Comparison of ENCODE assay signal across 2 cellular contexts in the genomic region with DNA sequence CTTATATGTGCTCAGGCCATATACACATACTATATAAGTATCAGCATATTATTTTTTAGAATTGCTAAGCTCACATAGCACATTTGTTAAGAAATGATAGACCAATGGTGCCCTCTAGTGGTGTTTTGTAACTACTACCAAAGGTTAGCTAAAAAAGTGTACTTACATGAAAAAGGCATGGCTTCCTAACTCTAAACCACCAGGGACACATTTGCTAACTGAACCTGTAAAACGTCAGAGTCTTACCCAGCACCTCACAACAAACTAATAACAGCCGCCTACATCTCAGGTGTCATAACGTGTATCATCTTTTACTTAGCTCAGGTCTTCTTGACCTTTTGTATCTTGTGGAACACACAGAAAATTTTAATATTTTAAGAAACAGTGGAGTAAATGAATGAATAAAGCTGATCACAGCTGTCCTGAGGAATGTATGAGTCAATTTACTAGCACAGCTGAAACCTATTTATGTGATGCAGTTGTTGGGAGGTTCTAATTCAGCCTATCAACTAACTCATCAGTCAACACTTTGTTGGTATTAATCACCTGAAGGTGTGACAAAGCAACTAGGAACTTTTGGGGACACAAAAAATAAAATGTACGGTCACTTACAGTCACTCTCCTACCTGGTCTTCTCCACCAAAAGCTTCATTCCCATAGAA.
TF ChIP-seq lines count a peak whose summit lies in the region.

No MANE protein-coding gene starts in this region.

TF ChIP-seq in GM23338, 12 proteins besides CTCF, POLR2A, EP300 and RAD21 (continued from another document and continues in another):
- TF ChIP-seq, protein P1, sequence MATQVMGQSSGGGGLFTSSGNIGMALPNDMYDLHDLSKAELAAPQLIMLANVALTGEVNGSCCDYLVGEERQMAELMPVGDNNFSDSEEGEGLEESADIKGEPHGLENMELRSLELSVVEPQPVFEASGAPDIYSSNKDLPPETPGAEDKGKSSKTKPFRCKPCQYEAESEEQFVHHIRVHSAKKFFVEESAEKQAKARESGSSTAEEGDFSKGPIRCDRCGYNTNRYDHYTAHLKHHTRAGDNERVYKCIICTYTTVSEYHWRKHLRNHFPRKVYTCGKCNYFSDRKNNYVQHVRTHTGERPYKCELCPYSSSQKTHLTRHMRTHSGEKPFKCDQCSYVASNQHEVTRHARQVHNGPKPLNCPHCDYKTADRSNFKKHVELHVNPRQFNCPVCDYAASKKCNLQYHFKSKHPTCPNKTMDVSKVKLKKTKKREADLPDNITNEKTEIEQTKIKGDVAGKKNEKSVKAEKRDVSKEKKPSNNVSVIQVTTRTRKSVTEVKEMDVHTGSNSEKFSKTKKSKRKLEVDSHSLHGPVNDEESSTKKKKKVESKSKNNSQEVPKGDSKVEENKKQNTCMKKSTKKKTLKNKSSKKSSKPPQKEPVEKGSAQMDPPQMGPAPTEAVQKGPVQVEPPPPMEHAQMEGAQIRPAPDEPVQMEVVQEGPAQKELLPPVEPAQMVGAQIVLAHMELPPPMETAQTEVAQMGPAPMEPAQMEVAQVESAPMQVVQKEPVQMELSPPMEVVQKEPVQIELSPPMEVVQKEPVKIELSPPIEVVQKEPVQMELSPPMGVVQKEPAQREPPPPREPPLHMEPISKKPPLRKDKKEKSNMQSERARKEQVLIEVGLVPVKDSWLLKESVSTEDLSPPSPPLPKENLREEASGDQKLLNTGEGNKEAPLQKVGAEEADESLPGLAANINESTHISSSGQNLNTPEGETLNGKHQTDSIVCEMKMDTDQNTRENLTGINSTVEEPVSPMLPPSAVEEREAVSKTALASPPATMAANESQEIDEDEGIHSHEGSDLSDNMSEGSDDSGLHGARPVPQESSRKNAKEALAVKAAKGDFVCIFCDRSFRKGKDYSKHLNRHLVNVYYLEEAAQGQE (IDR thresholded peaks at IDR 0.05; ENCODE audit: unreplicated experiment): no peak
- TF ChIP-seq, protein P2, sequence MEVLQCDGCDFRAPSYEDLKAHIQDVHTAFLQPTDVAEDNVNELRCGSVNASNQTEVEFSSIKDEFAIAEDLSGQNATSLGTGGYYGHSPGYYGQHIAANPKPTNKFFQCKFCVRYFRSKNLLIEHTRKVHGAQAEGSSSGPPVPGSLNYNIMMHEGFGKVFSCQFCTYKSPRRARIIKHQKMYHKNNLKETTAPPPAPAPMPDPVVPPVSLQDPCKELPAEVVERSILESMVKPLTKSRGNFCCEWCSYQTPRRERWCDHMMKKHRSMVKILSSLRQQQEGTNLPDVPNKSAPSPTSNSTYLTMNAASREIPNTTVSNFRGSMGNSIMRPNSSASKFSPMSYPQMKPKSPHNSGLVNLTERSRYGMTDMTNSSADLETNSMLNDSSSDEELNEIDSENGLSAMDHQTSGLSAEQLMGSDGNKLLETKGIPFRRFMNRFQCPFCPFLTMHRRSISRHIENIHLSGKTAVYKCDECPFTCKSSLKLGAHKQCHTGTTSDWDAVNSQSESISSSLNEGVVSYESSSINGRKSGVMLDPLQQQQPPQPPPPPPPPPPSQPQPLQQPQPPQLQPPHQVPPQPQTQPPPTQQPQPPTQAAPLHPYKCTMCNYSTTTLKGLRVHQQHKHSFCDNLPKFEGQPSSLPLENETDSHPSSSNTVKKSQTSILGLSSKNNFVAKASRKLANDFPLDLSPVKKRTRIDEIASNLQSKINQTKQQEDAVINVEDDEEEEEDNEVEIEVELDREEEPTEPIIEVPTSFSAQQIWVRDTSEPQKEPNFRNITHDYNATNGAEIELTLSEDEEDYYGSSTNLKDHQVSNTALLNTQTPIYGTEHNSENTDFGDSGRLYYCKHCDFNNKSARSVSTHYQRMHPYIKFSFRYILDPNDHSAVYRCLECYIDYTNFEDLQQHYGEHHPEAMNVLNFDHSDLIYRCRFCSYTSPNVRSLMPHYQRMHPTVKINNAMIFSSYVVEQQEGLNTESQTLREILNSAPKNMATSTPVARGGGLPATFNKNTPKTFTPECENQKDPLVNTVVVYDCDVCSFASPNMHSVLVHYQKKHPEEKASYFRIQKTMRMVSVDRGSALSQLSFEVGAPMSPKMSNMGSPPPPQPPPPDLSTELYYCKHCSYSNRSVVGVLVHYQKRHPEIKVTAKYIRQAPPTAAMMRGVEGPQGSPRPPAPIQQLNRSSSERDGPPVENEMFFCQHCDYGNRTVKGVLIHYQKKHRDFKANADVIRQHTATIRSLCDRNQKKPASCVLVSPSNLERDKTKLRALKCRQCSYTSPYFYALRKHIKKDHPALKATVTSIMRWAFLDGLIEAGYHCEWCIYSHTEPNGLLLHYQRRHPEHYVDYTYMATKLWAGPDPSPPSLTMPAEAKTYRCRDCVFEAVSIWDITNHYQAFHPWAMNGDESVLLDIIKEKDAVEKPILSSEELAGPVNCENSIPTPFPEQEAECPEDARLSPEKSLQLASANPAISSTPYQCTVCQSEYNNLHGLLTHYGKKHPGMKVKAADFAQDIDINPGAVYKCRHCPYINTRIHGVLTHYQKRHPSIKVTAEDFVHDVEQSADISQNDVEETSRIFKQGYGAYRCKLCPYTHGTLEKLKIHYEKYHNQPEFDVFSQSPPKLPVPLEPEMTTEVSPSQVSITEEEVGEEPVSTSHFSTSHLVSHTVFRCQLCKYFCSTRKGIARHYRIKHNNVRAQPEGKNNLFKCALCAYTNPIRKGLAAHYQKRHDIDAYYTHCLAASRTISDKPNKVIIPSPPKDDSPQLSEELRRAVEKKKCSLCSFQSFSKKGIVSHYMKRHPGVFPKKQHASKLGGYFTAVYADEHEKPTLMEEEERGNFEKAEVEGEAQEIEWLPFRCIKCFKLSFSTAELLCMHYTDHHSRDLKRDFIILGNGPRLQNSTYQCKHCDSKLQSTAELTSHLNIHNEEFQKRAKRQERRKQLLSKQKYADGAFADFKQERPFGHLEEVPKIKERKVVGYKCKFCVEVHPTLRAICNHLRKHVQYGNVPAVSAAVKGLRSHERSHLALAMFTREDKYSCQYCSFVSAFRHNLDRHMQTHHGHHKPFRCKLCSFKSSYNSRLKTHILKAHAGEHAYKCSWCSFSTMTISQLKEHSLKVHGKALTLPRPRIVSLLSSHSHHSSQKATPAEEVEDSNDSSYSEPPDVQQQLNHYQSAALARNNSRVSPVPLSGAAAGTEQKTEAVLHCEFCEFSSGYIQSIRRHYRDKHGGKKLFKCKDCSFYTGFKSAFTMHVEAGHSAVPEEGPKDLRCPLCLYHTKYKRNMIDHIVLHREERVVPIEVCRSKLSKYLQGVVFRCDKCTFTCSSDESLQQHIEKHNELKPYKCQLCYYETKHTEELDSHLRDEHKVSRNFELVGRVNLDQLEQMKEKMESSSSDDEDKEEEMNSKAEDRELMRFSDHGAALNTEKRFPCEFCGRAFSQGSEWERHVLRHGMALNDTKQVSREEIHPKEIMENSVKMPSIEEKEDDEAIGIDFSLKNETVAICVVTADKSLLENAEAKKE (CRISPR knock-in tag; IDR thresholded peaks at IDR 0.05): no peak
- TF ChIP-seq ZNF114 (CRISPR knock-in tag; IDR thresholded peaks at IDR 0.05): no peak
- no peak for TF ChIP-seq CREB1 (CRISPR knock-in tag; IDR thresholded peaks at IDR 0.05; ENCODE audit: low read depth)
- TF ChIP-seq STAT1 (IDR thresholded peaks at IDR 0.05; ENCODE audit: unreplicated experiment): no peak
- no peak for TF ChIP-seq NANOG (IDR thresholded peaks at IDR 0.05; ENCODE audit: borderline replicate concordance)
- TF ChIP-seq EZH2 (IDR thresholded peaks at IDR 0.05; ENCODE audit: low read depth, unreplicated experiment): no peak
- TF ChIP-seq ETS1 (IDR thresholded peaks at IDR 0.05): no peak

TF ChIP-seq in HepG2, 621 proteins besides CTCF, POLR2A, EP300 and RAD21 (continued from another document and continues in another):
- TF ChIP-seq NFAT5 (CRISPR knock-in tag; IDR thresholded peaks at IDR 0.05): no peak
- TF ChIP-seq ZNF333 (CRISPR knock-in tag; IDR thresholded peaks at IDR 0.05; ENCODE audit: borderline replicate concordance): no peak
- TF ChIP-seq, protein P3, sequence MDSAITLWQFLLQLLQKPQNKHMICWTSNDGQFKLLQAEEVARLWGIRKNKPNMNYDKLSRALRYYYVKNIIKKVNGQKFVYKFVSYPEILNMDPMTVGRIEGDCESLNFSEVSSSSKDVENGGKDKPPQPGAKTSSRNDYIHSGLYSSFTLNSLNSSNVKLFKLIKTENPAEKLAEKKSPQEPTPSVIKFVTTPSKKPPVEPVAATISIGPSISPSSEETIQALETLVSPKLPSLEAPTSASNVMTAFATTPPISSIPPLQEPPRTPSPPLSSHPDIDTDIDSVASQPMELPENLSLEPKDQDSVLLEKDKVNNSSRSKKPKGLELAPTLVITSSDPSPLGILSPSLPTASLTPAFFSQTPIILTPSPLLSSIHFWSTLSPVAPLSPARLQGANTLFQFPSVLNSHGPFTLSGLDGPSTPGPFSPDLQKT (CRISPR knock-in tag; IDR thresholded peaks at IDR 0.05; ENCODE audit: borderline replicate concordance): no peak
- no peak for TF ChIP-seq JUNB (CRISPR knock-in tag; IDR thresholded peaks at IDR 0.05; ENCODE audit: borderline replicate concordance)
- TF ChIP-seq ZNF230 (CRISPR knock-in tag; IDR thresholded peaks at IDR 0.05): no peak
- TF ChIP-seq, protein P4, sequence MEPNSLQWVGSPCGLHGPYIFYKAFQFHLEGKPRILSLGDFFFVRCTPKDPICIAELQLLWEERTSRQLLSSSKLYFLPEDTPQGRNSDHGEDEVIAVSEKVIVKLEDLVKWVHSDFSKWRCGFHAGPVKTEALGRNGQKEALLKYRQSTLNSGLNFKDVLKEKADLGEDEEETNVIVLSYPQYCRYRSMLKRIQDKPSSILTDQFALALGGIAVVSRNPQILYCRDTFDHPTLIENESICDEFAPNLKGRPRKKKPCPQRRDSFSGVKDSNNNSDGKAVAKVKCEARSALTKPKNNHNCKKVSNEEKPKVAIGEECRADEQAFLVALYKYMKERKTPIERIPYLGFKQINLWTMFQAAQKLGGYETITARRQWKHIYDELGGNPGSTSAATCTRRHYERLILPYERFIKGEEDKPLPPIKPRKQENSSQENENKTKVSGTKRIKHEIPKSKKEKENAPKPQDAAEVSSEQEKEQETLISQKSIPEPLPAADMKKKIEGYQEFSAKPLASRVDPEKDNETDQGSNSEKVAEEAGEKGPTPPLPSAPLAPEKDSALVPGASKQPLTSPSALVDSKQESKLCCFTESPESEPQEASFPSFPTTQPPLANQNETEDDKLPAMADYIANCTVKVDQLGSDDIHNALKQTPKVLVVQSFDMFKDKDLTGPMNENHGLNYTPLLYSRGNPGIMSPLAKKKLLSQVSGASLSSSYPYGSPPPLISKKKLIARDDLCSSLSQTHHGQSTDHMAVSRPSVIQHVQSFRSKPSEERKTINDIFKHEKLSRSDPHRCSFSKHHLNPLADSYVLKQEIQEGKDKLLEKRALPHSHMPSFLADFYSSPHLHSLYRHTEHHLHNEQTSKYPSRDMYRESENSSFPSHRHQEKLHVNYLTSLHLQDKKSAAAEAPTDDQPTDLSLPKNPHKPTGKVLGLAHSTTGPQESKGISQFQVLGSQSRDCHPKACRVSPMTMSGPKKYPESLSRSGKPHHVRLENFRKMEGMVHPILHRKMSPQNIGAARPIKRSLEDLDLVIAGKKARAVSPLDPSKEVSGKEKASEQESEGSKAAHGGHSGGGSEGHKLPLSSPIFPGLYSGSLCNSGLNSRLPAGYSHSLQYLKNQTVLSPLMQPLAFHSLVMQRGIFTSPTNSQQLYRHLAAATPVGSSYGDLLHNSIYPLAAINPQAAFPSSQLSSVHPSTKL (CRISPR knock-in tag; IDR thresholded peaks at IDR 0.05): peak; percentile 26; the same call in 1 of the 2 replicates
- TF ChIP-seq ZNF674 (CRISPR knock-in tag; IDR thresholded peaks at IDR 0.05; ENCODE audit: low read depth): no peak
- TF ChIP-seq GATAD2A (CRISPR knock-in tag; IDR thresholded peaks at IDR 0.05): peak; percentile 48
- TF ChIP-seq IRX3 (CRISPR knock-in tag; IDR thresholded peaks at IDR 0.05; ENCODE audit: borderline replicate concordance, low read depth): no peak
- TF ChIP-seq ZKSCAN8 (CRISPR knock-in tag; IDR thresholded peaks at IDR 0.05; ENCODE audit: borderline replicate concordance): no peak
- peak; percentile 33; the same call in 1 of the 2 replicates for TF ChIP-seq MAFF (IDR thresholded peaks at IDR 0.05; ENCODE audit: low read depth, low read length)
- TF ChIP-seq ZNF260 (CRISPR knock-in tag; IDR thresholded peaks at IDR 0.05; ENCODE audit: borderline replicate concordance, low read depth): no peak
- no peak for TF ChIP-seq POLR2AphosphoS5 (IDR thresholded peaks at IDR 0.05; ENCODE audit: low read depth, low read length)
- no peak for TF ChIP-seq CREB1 (IDR thresholded peaks at IDR 0.05)
- 0 out of 2 replicates have a peak, but pooled peaks have one; percentile 12 for TF ChIP-seq CREB1 (CRISPR knock-in tag; IDR thresholded peaks at IDR 0.05)
- no peak for TF ChIP-seq ZNF317 (CRISPR knock-in tag; IDR thresholded peaks at IDR 0.05)
- no peak for TF ChIP-seq LBX2 (CRISPR knock-in tag; IDR thresholded peaks at IDR 0.05; ENCODE audit: borderline replicate concordance)
- no peak for TF ChIP-seq ZNF431 (CRISPR knock-in tag; IDR thresholded peaks at IDR 0.05; ENCODE audit: borderline replicate concordance, low read depth)
- 0 out of 2 replicates have a peak, but pooled peaks have one; percentile 16 for TF ChIP-seq MIXL1 (CRISPR knock-in tag; IDR thresholded peaks at IDR 0.05)
- TF ChIP-seq ARNT2 (CRISPR knock-in tag; IDR thresholded peaks at IDR 0.05; ENCODE audit: low read depth): no peak
- no peak for TF ChIP-seq MAZ (IDR thresholded peaks at IDR 0.05; ENCODE audit: borderline replicate concordance, low read depth, low read length)
- TF ChIP-seq MAZ (CRISPR knock-in tag; IDR thresholded peaks at IDR 0.05; ENCODE audit: low read depth): no peak
